In genomic region chrX:40922307-40922706, GRCh38 we compare ENCODE assay signal across 11 cellular contexts.
A peak's percentile ranks its signal among the peaks of the same experiment; 100 is the strongest.
DNase-seq lines count a peak whose midpoint lies in the region; ATAC-seq, FAIRE-seq and TF ChIP-seq lines count a peak whose summit lies in the region.
"Had no signal": no experiment of that assay in that cellular context is flagged by ENCODE, and none has a peak within 500 bp of the region (broad histone marks: within the 10 kb centered on the region; RNA-seq: fewer than 3 reads in every experiment).

No MANE protein-coding gene starts in this region.

- no peak for TF ChIP-seq EP300 in GM12878 (IDR thresholded peaks at IDR 0.05; ENCODE audit: borderline replicate concordance in 1 of 2, control insufficient read depth in 1 of 2, low read depth in 2 of 2, low read length in 2 of 2)

- DNase-seq in GM03348 (ENCODE audit: low spot score) (peak; percentile 5), LoVo (ENCODE audit: low spot score) (peak; percentile 23), GM12878 (ENCODE audit: low read depth, low spot score) (no peak), nephron progenitor cell (no peak), DMS114 treated with DMSO at 0.1 percent for 48 hours (lab: John Stamatoyannopoulos, UW; ENCODE audit: unreplicated experiment) (no peak), activated gamma-delta T cell (lab: John Stamatoyannopoulos, UW) (no peak), occipital lobe (lab: John Stamatoyannopoulos, UW) (no peak), NCI-H345 (lab: John Stamatoyannopoulos, UW) (no peak)
- DNase-seq: head of caudate nucleus; NCI-H1105; stimulated activated CD4-positive, alpha-beta T cell treated with anti-CD3 and anti-CD28 coated beads, Interleukin-2, amount 100 ng/mL, for 24 hours had no signal

- CTCF ChIA-PET in GM12878 (lab: Yijun Ruan, JAX) = interaction anchor here (1.2 to 3.0 kb wide), 2 partner anchors 271 to 377 kb away, joined by 3 to 7 read pairs; no protein-coding TSS in a partner anchor

- no peak overlapping the region for H2AFZ ChIP-seq in GM12878 (ENCODE audit: control insufficient read depth, low read depth, low read length)

- H3K4me1 Mint-ChIP-seq in nephron progenitor cell = no peaks in the 10 kb centered on the region

- no peaks in the 10 kb centered on the region for H4K20me1 ChIP-seq in GM12878 (ENCODE audit: control insufficient read depth, insufficient read depth)

- no peak for FAIRE-seq in GM12878 (lab: Jason Lieb, UNC)

- TF ChIP-seq CTCF in GM12878 (IDR thresholded peaks at IDR 0.05 in 2 of 3, conservative IDR thresholded peaks at IDR 0.05 in 1 of 3; ENCODE audit: control insufficient read depth in 2 of 3, extremely low read depth in 1 of 3, insufficient read depth in 1 of 3, low read depth in 3 of 3, low read length in 3 of 3) (peak; percentile 21 to 40 (median 32); a peak in 4 of 6 replicates), nephron progenitor cell (IDR thresholded peaks at IDR 0.05) (peak; percentile 34)

- in situ Hi-C loops in GM12878 (cut with MboI) = no loop called here

- H3K79me2 ChIP-seq in GM12878 (ENCODE audit: control insufficient read depth, insufficient read depth, low read length) = no peaks in the 10 kb centered on the region

- SMC1A ChIA-PET in GM12878 (lab: Charles Lee; ENCODE audit: uncharacterized antibody, unreplicated experiment) = interaction anchor here (1.8 to 2.1 kb wide), 2 partner anchors 193 to 270 kb away, joined by 3 to 9 read pairs; no protein-coding TSS in a partner anchor

- H3K27ac Mint-ChIP-seq in nephron progenitor cell = no peak overlapping the region

- POLR2A ChIA-PET in GM12878 (lab: Charles Lee) = interaction anchor here (0.6 kb wide), 1 partner anchor 108 kb away, joined by 5 read pairs; no protein-coding TSS in a partner anchor

- no TSS peak for BruUV-seq in GM12878 (replicated peaks; lab: Mats Ljungman, UMichigan)

- no peak overlapping the region for H3K4me2 ChIP-seq in GM12878 (ENCODE audit: control insufficient read depth, insufficient read depth)

- ATAC-seq in GM12878 = no peak

- no peak for TF ChIP-seq POLR2A in GM12878 (IDR thresholded peaks at IDR 0.05; ENCODE audit: low read depth, low read length)

- H3K36me3 ChIP-seq in GM12878 (ENCODE audit: control insufficient read depth in 2 of 2, insufficient read depth in 2 of 2, low read length in 1 of 2) = no peaks in the 10 kb centered on the region

- H3K27me3 Mint-ChIP-seq in nephron progenitor cell (ENCODE audit: low read depth, poor library complexity) = peaks cover 2% of the 10 kb centered on the region

- H3K9me3 Mint-ChIP-seq in nephron progenitor cell = peaks cover 30% of the 10 kb centered on the region

- RAD21 ChIA-PET in GM12878 (lab: Charles Lee; ENCODE audit: unreplicated experiment) = interaction anchor here (1.3 kb wide), 1 partner anchor 55 kb away, joined by 3 read pairs; no protein-coding TSS in a partner anchor

- H3K27ac ChIP-seq in GM12878 (ENCODE audit: control insufficient read depth, insufficient read depth) = no peak overlapping the region

- intact Hi-C loops in GM12878 (cut with micrococcal nuclease; ENCODE audit: unreplicated experiment) = loop anchor here (10.0 kb wide), 1 partner anchor 268 kb away; no protein-coding TSS in a partner anchor

- no peaks in the 10 kb centered on the region for H3K4me1 ChIP-seq in GM12878 (ENCODE audit: control insufficient read depth, insufficient read depth, low read length)

- 2% methylated on average over 7 of the region's 7 CpGs for WGBS in GM12878 (ENCODE audit: insufficient coverage, insufficient replicate concordance, low lambda C conversion rate, missing lambda C conversion rate)

- H3K27me3 ChIP-seq in GM12878 (replicated peaks in 1 of 2; ENCODE audit: control insufficient read depth in 2 of 2, insufficient read depth in 2 of 2, low read length in 1 of 2) = no peaks in the 10 kb centered on the region

- H3K9me3 ChIP-seq in GM12878 (replicated peaks; ENCODE audit: control insufficient read depth, insufficient read depth, low read length) = peaks cover 2% of the 10 kb centered on the region; the same call in 2 of the 3 replicates

- TF ChIP-seq RAD21 in GM12878 (IDR thresholded peaks at IDR 0.05; ENCODE audit: insufficient read depth, low read depth, low read length) = peak; percentile 40; the same call in 1 of the 2 replicates

- no peak overlapping the region for H3K4me3 ChIP-seq in GM12878

- no peak overlapping the region for H3K4me3 Mint-ChIP-seq in nephron progenitor cell

- H3K9ac ChIP-seq in GM12878 (ENCODE audit: control insufficient read depth, insufficient read depth, low read length) = no peak overlapping the region

- no peaks in the 10 kb centered on the region for H3K36me3 Mint-ChIP-seq in nephron progenitor cell (ENCODE audit: low read depth)

TF ChIP-seq in GM12878, 131 proteins besides CTCF, POLR2A, EP300 and RAD21:
- peak; percentile 20; the same call in 1 of the 2 replicates for TF ChIP-seq SMC3 (IDR thresholded peaks at IDR 0.05; ENCODE audit: borderline replicate concordance, low read length)
- no peak for TF ChIP-seq CHD4 (IDR thresholded peaks at IDR 0.05)

Comparison
In these comparisons a context has a peak if more than half of its experiments do, and no peak if none do; other contexts are left out.
1. DNase-seq: peak in GM03348 (single experiment) and LoVo (single experiment); none in GM12878 (single experiment), nephron progenitor cell (single experiment), DMS114 treated with DMSO at 0.1 percent for 48 hours (single experiment), activated gamma-delta T cell (single experiment), occipital lobe (single experiment) and NCI-H345 (single experiment).